Comparison of ENCODE assay signal across 24 cellular contexts in the genomic region with DNA sequence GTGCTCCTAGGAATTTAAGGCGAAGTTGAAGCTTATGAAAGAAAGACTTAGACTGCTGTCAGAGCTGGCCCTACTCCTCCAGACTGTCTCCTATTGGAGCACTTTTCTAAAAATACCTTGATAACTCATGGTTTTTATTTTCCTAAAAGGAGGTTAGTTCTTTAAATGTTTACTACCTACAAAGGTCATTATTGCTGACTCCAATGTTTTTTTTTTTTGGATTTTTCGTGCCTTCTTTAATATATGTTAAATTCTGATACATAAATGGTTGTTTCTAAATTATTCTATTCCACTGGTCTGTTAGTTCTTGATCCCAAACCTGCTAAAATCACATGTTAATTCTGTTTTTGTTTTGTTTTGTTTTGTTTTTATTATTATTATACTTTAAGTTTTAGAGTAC.
DNase-seq lines count a peak whose midpoint lies in the region; ATAC-seq, FAIRE-seq and TF ChIP-seq lines count a peak whose summit lies in the region.
"Had no signal": no experiment of that assay in that cellular context is flagged by ENCODE, and none has a peak within 500 bp of the region (broad histone marks: within the 10 kb centered on the region; RNA-seq: fewer than 3 reads in every experiment).

No MANE protein-coding gene starts in this region.

- DNase-seq in HepG2 (ENCODE audit: low spot score) = no peak
- no peak for DNase-seq in right lobe of liver
- no peak for DNase-seq in RWPE2 (ENCODE audit: low spot score)
- no peak for DNase-seq in NCI-H1048 (lab: John Stamatoyannopoulos, UW)
- no peak for DNase-seq in NCI-H2081 treated with DMSO at 0.1 percent for 48 hours (lab: John Stamatoyannopoulos, UW)
- DNase-seq: ACHN; BE2C; C1 segment of cervical spinal cord; CD4-positive, alpha-beta memory T cell; CD4-positive, CD25-positive, alpha-beta regulatory T cell; CD8-positive, alpha-beta memory T cell; COR-L47; DMS 273 treated with DMSO at 0.1 percent for 48 hours; DMS153; DMS53; DMS79; DND-41; EL; GDM1 had no signal

- no peak overlapping the region for H3K4me2 ChIP-seq in HepG2 (ENCODE audit: low read depth, low read length)
- H3K4me2 ChIP-seq: BLaER1 had no signal

- H3K79me2 ChIP-seq in HepG2 (ENCODE audit: insufficient read depth, low read length) = no peaks in the 10 kb centered on the region

- H4K20me1 ChIP-seq in HepG2 (ENCODE audit: insufficient read depth, low read length) = no peaks in the 10 kb centered on the region
- H4K20me1 ChIP-seq: BLaER1 had no signal

- no peak overlapping the region for H3K4me3 ChIP-seq in HepG2 (replicated peaks in 1 of 3; ENCODE audit: insufficient read depth in 1 of 3, low read depth in 2 of 3, low read length in 3 of 3)
- H3K4me3 ChIP-seq in right lobe of liver = no peak overlapping the region
- H3K4me3 ChIP-seq in RWPE2 (ENCODE audit: severe bottlenecking) = no peak overlapping the region
- H3K4me3 ChIP-seq: BLaER1, GM12878 had no signal

- H3K9me3 ChIP-seq in HepG2 (ENCODE audit: low read length) = no peaks in the 10 kb centered on the region
- no peaks in the 10 kb centered on the region for H3K9me3 ChIP-seq in right lobe of liver
- no peaks in the 10 kb centered on the region for H3K9me3 ChIP-seq in RWPE2 (ENCODE audit: severe bottlenecking)
- H3K9me3 ChIP-seq: BE2C, BLaER1 had no signal

- WGBS in HepG2 (ENCODE audit: low lambda C conversion rate) = 0% methylated on average over 2 of the region's 2 CpGs
- WGBS in right lobe of liver (ENCODE audit: insufficient coverage, low coverage, low lambda C conversion rate, missing lambda C conversion rate) = 42% methylated on average over 2 of the region's 2 CpGs

- CTCF ChIA-PET in HepG2 (lab: Yijun Ruan, JAX; ENCODE audit: low intra/inter-chr PET ratio, low total read pairs) = no interaction called here

- no peak overlapping the region for H3K27ac ChIP-seq in HepG2 (ENCODE audit: extremely low read length, insufficient read depth, low read length)
- H3K27ac ChIP-seq in right lobe of liver = no peak overlapping the region
- H3K27ac ChIP-seq in RWPE2 (ENCODE audit: poor library complexity, severe bottlenecking) = no peak overlapping the region
- H3K27ac ChIP-seq: 22Rv1, BLaER1 had no signal

- TF ChIP-seq EP300 in HepG2 (IDR thresholded peaks at IDR 0.05; ENCODE audit: low read depth in 2 of 2, low read length in 2 of 2) (no peak), HepG2 (CRISPR knock-in tag; IDR thresholded peaks at IDR 0.05; ENCODE audit: borderline replicate concordance) (no peak)

- TF ChIP-seq CTCF in HepG2 (CRISPR knock-in tag; IDR thresholded peaks at IDR 0.05) (no peak), right lobe of liver (IDR thresholded peaks at IDR 0.05) (no peak), RWPE2 (IDR thresholded peaks at IDR 0.05; ENCODE audit: poor library complexity, severe bottlenecking) (no peak)

- no peaks in the 10 kb centered on the region for H3K27me3 ChIP-seq in HepG2 (ENCODE audit: control insufficient read depth in 1 of 2, insufficient read depth in 2 of 2, low read length in 2 of 2)
- H3K27me3 ChIP-seq in right lobe of liver = no peaks in the 10 kb centered on the region
- H3K27me3 ChIP-seq in RWPE2 (ENCODE audit: insufficient read depth, poor library complexity, severe bottlenecking) = peaks cover 11% of the 10 kb centered on the region
- H3K27me3 ChIP-seq: BE2C, BLaER1 had no signal

- no peak for FAIRE-seq in HepG2 (lab: Jason Lieb, UNC)
- FAIRE-seq: GM12878, GM12892, GM18507 had no signal

- BruUV-seq in HepG2 (replicated peaks; lab: Mats Ljungman, UMichigan) = no TSS peak

- H3K36me3 ChIP-seq in HepG2 (replicated peaks in 1 of 2; ENCODE audit: control insufficient read depth in 1 of 2, insufficient read depth in 2 of 2, low read length in 2 of 2) = no peaks in the 10 kb centered on the region
- no peaks in the 10 kb centered on the region for H3K36me3 ChIP-seq in right lobe of liver
- no peaks in the 10 kb centered on the region for H3K36me3 ChIP-seq in RWPE2 (ENCODE audit: low read depth)
- H3K36me3 ChIP-seq: BE2C, BLaER1 had no signal

- no peak for TF ChIP-seq RAD21 in HepG2 (CRISPR knock-in tag; IDR thresholded peaks at IDR 0.05)

- in situ Hi-C loops in HepG2 (cut with HindIII; ENCODE audit: extremely low pct_ligation_motif_present, low pct_unique_long_range_greater_than_20kb) = no loop called here

- ATAC-seq in HepG2 (no peak), right lobe of liver (no peak), RWPE2 (ENCODE audit: low read depth) (0 out of 3 replicates have a peak, but pooled peaks have one; percentile 21)
- ATAC-seq: GM12878 had no signal

- H3K4me1 ChIP-seq in HepG2 (ENCODE audit: insufficient read depth, low read length) (no peaks in the 10 kb centered on the region), right lobe of liver (no peaks in the 10 kb centered on the region), RWPE2 (ENCODE audit: insufficient read depth, poor library complexity, severe bottlenecking) (no peaks in the 10 kb centered on the region)
- H3K4me1 ChIP-seq: BLaER1 had no signal

- H3K9ac ChIP-seq in HepG2 (ENCODE audit: insufficient read depth, low read depth, low read length) = no peak overlapping the region
- H3K9ac ChIP-seq: BLaER1 had no signal

- intact Hi-C loops in HepG2 (cut with micrococcal nuclease; ENCODE audit: unreplicated experiment) (no loop called here), right lobe of liver (cut with DNase I) (no loop called here)

- no peak overlapping the region for H2AFZ ChIP-seq in HepG2 (ENCODE audit: low read length)

- POLR2A ChIA-PET in HepG2 (lab: Yijun Ruan, JAX) = no interaction called here

- TF ChIP-seq POLR2A in HepG2 (IDR thresholded peaks at IDR 0.05; ENCODE audit: insufficient read depth in 1 of 2, low read depth in 2 of 2, low read length in 2 of 2) = no peak
- TF ChIP-seq POLR2A in right lobe of liver (IDR thresholded peaks at IDR 0.05) = no peak

TF ChIP-seq in HepG2, 621 proteins besides CTCF, POLR2A, EP300 and RAD21:
- TF ChIP-seq, protein P1, sequence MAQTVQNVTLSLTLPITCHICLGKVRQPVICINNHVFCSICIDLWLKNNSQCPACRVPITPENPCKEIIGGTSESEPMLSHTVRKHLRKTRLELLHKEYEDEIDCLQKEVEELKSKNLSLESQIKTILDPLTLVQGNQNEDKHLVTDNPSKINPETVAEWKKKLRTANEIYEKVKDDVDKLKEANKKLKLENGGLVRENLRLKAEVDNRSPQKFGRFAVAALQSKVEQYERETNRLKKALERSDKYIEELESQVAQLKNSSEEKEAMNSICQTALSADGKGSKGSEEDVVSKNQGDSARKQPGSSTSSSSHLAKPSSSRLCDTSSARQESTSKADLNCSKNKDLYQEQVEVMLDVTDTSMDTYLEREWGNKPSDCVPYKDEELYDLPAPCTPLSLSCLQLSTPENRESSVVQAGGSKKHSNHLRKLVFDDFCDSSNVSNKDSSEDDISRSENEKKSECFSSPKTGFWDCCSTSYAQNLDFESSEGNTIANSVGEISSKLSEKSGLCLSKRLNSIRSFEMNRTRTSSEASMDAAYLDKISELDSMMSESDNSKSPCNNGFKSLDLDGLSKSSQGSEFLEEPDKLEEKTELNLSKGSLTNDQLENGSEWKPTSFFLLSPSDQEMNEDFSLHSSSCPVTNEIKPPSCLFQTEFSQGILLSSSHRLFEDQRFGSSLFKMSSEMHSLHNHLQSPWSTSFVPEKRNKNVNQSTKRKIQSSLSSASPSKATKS (CRISPR knock-in tag; IDR thresholded peaks at IDR 0.05) = no peak
- TF ChIP-seq MAFF (IDR thresholded peaks at IDR 0.05; ENCODE audit: low read depth, low read length) = peak; percentile 49; the same call in 1 of the 2 replicates
- TF ChIP-seq, protein P2, sequence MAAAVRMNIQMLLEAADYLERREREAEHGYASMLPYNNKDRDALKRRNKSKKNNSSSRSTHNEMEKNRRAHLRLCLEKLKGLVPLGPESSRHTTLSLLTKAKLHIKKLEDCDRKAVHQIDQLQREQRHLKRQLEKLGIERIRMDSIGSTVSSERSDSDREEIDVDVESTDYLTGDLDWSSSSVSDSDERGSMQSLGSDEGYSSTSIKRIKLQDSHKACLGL (CRISPR knock-in tag; IDR thresholded peaks at IDR 0.05) = no peak
- peak; percentile 60 to 69 for TF ChIP-seq MAFK (conservative IDR thresholded peaks at IDR 0.05 in 1 of 2, IDR thresholded peaks at IDR 0.05 in 1 of 2; ENCODE audit: low read length in 2 of 2)
